ENCODE assay signal across 10 cellular contexts in genomic region chr2:233448220-233448559, GRCh38.
DNase-seq lines count a peak whose midpoint lies in the region; ATAC-seq and TF ChIP-seq lines count a peak whose summit lies in the region.
"Had no signal": no experiment of that assay in that cellular context is flagged by ENCODE, and none has a peak within 500 bp of the region (broad histone marks: within the 10 kb centered on the region; RNA-seq: fewer than 3 reads in every experiment).

No MANE protein-coding gene starts in this region.

- no peaks in the 10 kb centered on the region for H3K27me3 Mint-ChIP-seq in Calu3 (ENCODE audit: unreplicated experiment)
- H3K27me3 Mint-ChIP-seq in naive thymus-derived CD8-positive, alpha-beta T cell = no peaks in the 10 kb centered on the region

- H3K4me3 ChIP-seq in HFF-Myc (replicated peaks; ENCODE audit: low read depth, low read length) (no peak overlapping the region), astrocyte of the spinal cord (ENCODE audit: low read depth, low read length) (no peak overlapping the region)

- BruUV-seq in Calu3 (replicated peaks; lab: Mats Ljungman, UMichigan) = no TSS peak

- H3K27ac Mint-ChIP-seq in Calu3 (ENCODE audit: unreplicated experiment) = no peak overlapping the region
- H3K27ac Mint-ChIP-seq in naive thymus-derived CD8-positive, alpha-beta T cell = peak overlapping the region in 6 of 10 donors; percentile 13 to 71 (median 41)
- H3K27ac Mint-ChIP-seq: nephron had no signal

- TF ChIP-seq CTCF in Calu3 (IDR thresholded peaks at IDR 0.05; ENCODE audit: unreplicated experiment) (peak; percentile 38), HFF-Myc (IDR thresholded peaks at IDR 0.05; ENCODE audit: low read depth, low read length, missing control alignments) (peak; percentile 32), astrocyte of the spinal cord (IDR thresholded peaks at IDR 0.05; ENCODE audit: low read depth, low read length) (peak; percentile 24)

- H3K36me3 Mint-ChIP-seq in Calu3 (ENCODE audit: insufficient read depth, unreplicated experiment) = peaks cover 4% of the 10 kb centered on the region
- peaks cover 0 to 82% (median 30%) of the 10 kb centered on the region in 3 donors for H3K36me3 Mint-ChIP-seq in naive thymus-derived CD8-positive, alpha-beta T cell

- H3K4me3 Mint-ChIP-seq in Calu3 (ENCODE audit: low read depth, unreplicated experiment) = no peak overlapping the region
- no peak overlapping the region for H3K4me3 Mint-ChIP-seq in naive thymus-derived CD8-positive, alpha-beta T cell
- H3K4me3 Mint-ChIP-seq: nephron had no signal

- in situ Hi-C loops in astrocyte of the spinal cord (cut with HindIII; ENCODE audit: low sequenced_read_pairs) = no loop called here

- H3K4me1 Mint-ChIP-seq in Calu3 (ENCODE audit: low read depth, unreplicated experiment) = peaks cover 13% of the 10 kb centered on the region
- peaks cover 9 to 25% (median 22%) of the 10 kb centered on the region in 4 donors for H3K4me1 Mint-ChIP-seq in naive thymus-derived CD8-positive, alpha-beta T cell

- no peak for ATAC-seq in naive thymus-derived CD8-positive, alpha-beta T cell
- ATAC-seq in HG03521 (IDR thresholded peaks at IDR 0.05; ENCODE audit: unreplicated experiment) = no peak

- intact Hi-C loops in Calu3 (cut with micrococcal nuclease; ENCODE audit: unreplicated experiment) = loop anchor here (10.0 kb wide), 1 partner anchor 387 kb away; no protein-coding TSS in a partner anchor

- POLR2A ChIA-PET in naive thymus-derived CD8-positive, alpha-beta T cell (lab: Charles Lee) = interaction anchor here (0.7 to 1.7 kb wide), 3 partner anchors 10 to 46 kb away, joined by 3 to 6 read pairs (median 3); no protein-coding TSS in a partner anchor

- no peaks in the 10 kb centered on the region for H3K9me3 Mint-ChIP-seq in Calu3 (ENCODE audit: low read depth, unreplicated experiment)
- H3K9me3 Mint-ChIP-seq in naive thymus-derived CD8-positive, alpha-beta T cell = no peaks in the 10 kb centered on the region
- H3K9me3 Mint-ChIP-seq: nephron had no signal

- DNase-seq in Calu3 (peak; percentile 38), HFF-Myc (ENCODE audit: extremely low read depth, low read depth) (no peak), astrocyte of the spinal cord (ENCODE audit: low read depth, low spot score) (no peak), NCI-H2081 (lab: John Stamatoyannopoulos, UW) (no peak), NCI-H446 (lab: John Stamatoyannopoulos, UW) (no peak)
- peak in 1 of 10 donors; percentile 31 for DNase-seq in naive thymus-derived CD8-positive, alpha-beta T cell
- DNase-seq: NCI-H1048, T-helper 1 cell had no signal

- CTCF ChIA-PET in Calu3 (lab: Charles Lee) = interaction anchor here (0.6 to 1.8 kb wide), 4 partner anchors 38 to 385 kb away, joined by 3 to 8 read pairs (median 4); no protein-coding TSS in a partner anchor
